16 cellular contexts compared by ENCODE assay signal in the genomic region with DNA sequence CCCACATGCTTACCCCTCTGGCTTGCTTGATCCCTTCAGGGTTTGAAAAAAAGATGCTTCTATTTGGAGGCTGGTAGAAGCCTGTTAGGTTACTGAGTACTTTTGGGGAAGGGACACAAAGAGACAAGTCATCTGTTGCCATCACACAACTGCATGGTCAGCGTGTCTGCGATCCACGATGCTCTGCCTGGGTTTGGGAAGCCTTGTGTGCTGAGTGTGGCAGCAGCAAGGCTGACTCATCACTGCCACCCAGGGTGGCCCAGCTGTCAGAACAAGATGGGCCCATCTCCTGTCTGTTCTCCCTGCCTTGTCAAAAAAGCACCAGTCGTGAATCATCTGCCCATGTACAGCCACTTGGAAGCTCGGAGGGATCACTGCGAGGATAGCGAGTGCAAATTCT. TPM values are rescaled to one million over a fixed set of nuclear protein-coding genes. Genes with fewer than 3 reads are reported as not detected.
A peak's percentile ranks its signal among the peaks of the same experiment; 100 is the strongest.
DNase-seq lines count a peak whose midpoint lies in the region; ATAC-seq, FAIRE-seq and TF ChIP-seq lines count a peak whose summit lies in the region.
"Had no signal": no experiment of that assay in that cellular context is flagged by ENCODE, and none has a peak within 500 bp of the region (broad histone marks: within the 10 kb centered on the region; RNA-seq: fewer than 3 reads in every experiment).

No MANE protein-coding gene starts in this region.

- H3K27ac ChIP-seq in BLaER1 treated with 17β-estradiol and CSF1 and Interleukin-3, amounts not matched to agents 10 nM and 100 nM = peak overlapping the region in 9 of 11 experiments; percentile 42 to 98 (median 66); a peak in 18 of 22 replicates
- no peak overlapping the region for H3K27ac ChIP-seq in SJSA1
- H3K27ac ChIP-seq in right lobe of liver = no peak overlapping the region
- H3K27ac ChIP-seq: adrenal gland, gastrocnemius medialis, thoracic aorta had no signal

- peak in 3 of 4 donors; percentile 39 to 49 (median 47) for ATAC-seq in right lobe of liver
- ATAC-seq: gastrocnemius medialis had no signal

- H3K9ac ChIP-seq in BLaER1 treated with 17β-estradiol and CSF1 and Interleukin-3, amounts not matched to agents 10 nM and 100 nM = peak overlapping the region in 9 of 11 experiments; percentile 3 to 56 (median 36); a peak in 10 of 22 replicates

- peak; percentile 11 for FAIRE-seq in H54 (lab: Jason Lieb, UNC)
- FAIRE-seq: keratinocyte had no signal

- peaks cover 8% of the 10 kb centered on the region for H3K4me1 Mint-ChIP-seq in endothelial cell (ENCODE audit: unreplicated experiment)

- peaks cover 3% of the 10 kb centered on the region for H3K36me3 Mint-ChIP-seq in endothelial cell (ENCODE audit: low read depth, unreplicated experiment)
- H3K36me3 Mint-ChIP-seq: natural killer cell treated with Interleukin-12 subunit alpha and Interleukin-12 subunit beta and Interleukin-15 and Interleukin-18, amount 100 ng/mL, for 72 hours had no signal

- H3K4me2 ChIP-seq in BLaER1 treated with 17β-estradiol and CSF1 and Interleukin-3, amounts not matched to agents 10 nM and 100 nM = peak overlapping the region; percentile 35 to 99 (median 73)

- H3K4me1 ChIP-seq in BLaER1 treated with 17β-estradiol and CSF1 and Interleukin-3, amounts not matched to agents 10 nM and 100 nM = peaks cover 89 to 100% (median 98%) of the 10 kb centered on the region in 10 experiments
- H3K4me1 ChIP-seq in SJSA1 (replicated peaks) (peaks cover 15% of the 10 kb centered on the region), right lobe of liver (no peaks in the 10 kb centered on the region)
- H3K4me1 ChIP-seq: adrenal gland, gastrocnemius medialis had no signal

- H4K20me1 ChIP-seq in BLaER1 treated with 17β-estradiol and CSF1 and Interleukin-3, amounts not matched to agents 10 nM and 100 nM = peaks cover 0 to 41% (median 11%) of the 10 kb centered on the region in 11 experiments; a peak in 13 of 22 replicates

- 94% methylated on average over 3 of the region's 7 CpGs for WGBS in right lobe of liver (ENCODE audit: insufficient coverage, low coverage, low lambda C conversion rate, missing lambda C conversion rate)

- TF ChIP-seq POLR2A in H54 (IDR thresholded peaks at IDR 0.05; ENCODE audit: low read depth, low read length) (no peak), right lobe of liver (IDR thresholded peaks at IDR 0.05) (no peak)

- intact Hi-C loops in right lobe of liver (cut with DNase I) = no loop called here

- no peak overlapping the region for H3K4me3 ChIP-seq in BLaER1 treated with 17β-estradiol and CSF1 and Interleukin-3, amounts not matched to agents 10 nM and 100 nM
- H3K4me3 ChIP-seq in SJSA1 = no peak overlapping the region
- no peak overlapping the region for H3K4me3 ChIP-seq in right lobe of liver
- H3K4me3 ChIP-seq: adrenal gland, gastrocnemius medialis, thoracic aorta had no signal

- DNase-seq in H54 (ENCODE audit: insufficient read length, low spot score) (no peak), SJSA1 (ENCODE audit: low read depth in 1 of 2, low spot score in 2 of 2) (peak; percentile 54 to 82), right lobe of liver (no peak), NCI-H1417 treated with DMSO at 0.1 percent for 48 hours (lab: John Stamatoyannopoulos, UW) (no peak), HK-2 (ENCODE audit: unreplicated experiment) (no peak), DMS79 treated with DMSO at 0.1 percent for 48 hours (lab: John Stamatoyannopoulos, UW) (no peak), endothelial cell (ENCODE audit: low spot score) (no peak)
- DNase-seq: gastrocnemius medialis, NCI-H187 treated with DMSO at 0.1 percent for 48 hours, OCI-M1, T-helper 2 cell had no signal

- H3K27me3 ChIP-seq in BLaER1 treated with 17β-estradiol and CSF1 and Interleukin-3, amounts not matched to agents 10 nM and 100 nM = no peaks in the 10 kb centered on the region
- no peaks in the 10 kb centered on the region for H3K27me3 ChIP-seq in SJSA1 (replicated peaks)
- no peaks in the 10 kb centered on the region for H3K27me3 ChIP-seq in right lobe of liver
- H3K27me3 ChIP-seq: adrenal gland had no signal

- H3K36me3 ChIP-seq in BLaER1 treated with 17β-estradiol and CSF1 and Interleukin-3, amounts not matched to agents 10 nM and 100 nM = peaks cover 7 to 99% (median 65%) of the 10 kb centered on the region in 11 experiments; a peak in 20 of 22 replicates
- H3K36me3 ChIP-seq in SJSA1 (no peaks in the 10 kb centered on the region), right lobe of liver (no peaks in the 10 kb centered on the region)
- H3K36me3 ChIP-seq: adrenal gland, gastrocnemius medialis, thoracic aorta had no signal

- H3K9me3 ChIP-seq in BLaER1 treated with 17β-estradiol and CSF1 and Interleukin-3, amounts not matched to agents 10 nM and 100 nM (replicated peaks in 1 of 11) = no peaks in the 10 kb centered on the region
- H3K9me3 ChIP-seq in SJSA1 (replicated peaks) = no peaks in the 10 kb centered on the region
- no peaks in the 10 kb centered on the region for H3K9me3 ChIP-seq in right lobe of liver
- H3K9me3 ChIP-seq: adrenal gland, gastrocnemius medialis, thoracic aorta had no signal

- no peak overlapping the region for H3K4me3 Mint-ChIP-seq in endothelial cell (ENCODE audit: unreplicated experiment)
- H3K4me3 Mint-ChIP-seq: natural killer cell treated with Interleukin-12 subunit alpha and Interleukin-12 subunit beta and Interleukin-15 and Interleukin-18, amount 100 ng/mL, for 72 hours had no signal

- TF ChIP-seq CTCF in right lobe of liver (IDR thresholded peaks at IDR 0.05) = no peak
- no peak for TF ChIP-seq CTCF in endothelial cell (IDR thresholded peaks at IDR 0.05; ENCODE audit: unreplicated experiment)

- H3K9me3 Mint-ChIP-seq in endothelial cell (ENCODE audit: unreplicated experiment) = no peaks in the 10 kb centered on the region
- H3K9me3 Mint-ChIP-seq: natural killer cell treated with Interleukin-12 subunit alpha and Interleukin-12 subunit beta and Interleukin-15 and Interleukin-18, amount 100 ng/mL, for 72 hours had no signal

- H3K27ac Mint-ChIP-seq in endothelial cell (ENCODE audit: unreplicated experiment) = no peak overlapping the region
- H3K27ac Mint-ChIP-seq: natural killer cell treated with Interleukin-12 subunit alpha and Interleukin-12 subunit beta and Interleukin-15 and Interleukin-18, amount 100 ng/mL, for 72 hours had no signal

- no peaks in the 10 kb centered on the region for H3K27me3 Mint-ChIP-seq in endothelial cell (ENCODE audit: unreplicated experiment)

RNA-seq across cellular contexts. Expression of a gene that starts 26.2 kb away (rescaled TPM):
- total RNA-seq in SJSA1 (2014; rRNA removed; shearing (Covaris generic)) = 1.2 and 4.0 TPM in 2 replicates
- total RNA-seq in right lobe of liver (10 to 100 TPM in 1 of 6 experiments, 1 to 10 TPM in 5; 1.7 to 10.5 (median 2.4) TPM), endothelial cell (ENCODE audit: unreplicated experiment) (43.3 TPM)

Comparison
In these comparisons a context has a peak if more than half of its experiments do, and no peak if none do; other contexts are left out.
1. H3K27ac ChIP-seq: peak in BLaER1 treated with 17β-estradiol and CSF1 and Interleukin-3, amounts not matched to agents 10 nM and 100 nM (9 of 11); none in SJSA1 (single experiment) and right lobe of liver (0 of 3).
2. DNase-seq: peak in SJSA1 (2 of 2); none in H54 (single experiment), right lobe of liver (0 of 3), NCI-H1417 treated with DMSO at 0.1 percent for 48 hours (single experiment), HK-2 (single experiment), DMS79 treated with DMSO at 0.1 percent for 48 hours (single experiment) and endothelial cell (single experiment).